ENCODE assay signal across 10 cellular contexts in the genomic region with DNA sequence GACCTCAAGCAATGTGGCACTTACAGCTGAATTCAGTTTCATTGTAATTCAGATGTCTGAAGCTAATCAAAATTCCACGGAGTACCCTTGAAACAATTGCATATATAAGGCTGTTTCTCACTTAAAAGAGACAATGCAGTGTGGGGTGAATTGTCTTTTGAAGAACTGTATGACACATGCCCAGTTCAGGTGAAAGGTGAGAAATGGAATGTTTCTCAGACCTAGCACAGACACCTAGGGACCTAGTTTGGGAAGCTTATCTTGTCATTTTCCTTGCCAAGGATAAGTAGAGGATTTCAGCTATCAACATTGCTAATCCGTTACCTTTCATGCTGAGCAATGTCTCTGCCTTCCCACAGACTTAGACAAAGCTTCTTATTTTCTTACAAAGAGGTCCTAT. TPM values are rescaled to one million over a fixed set of nuclear protein-coding genes. Genes with fewer than 3 reads are reported as not detected.
DNase-seq lines count a peak whose midpoint lies in the region; ATAC-seq and TF ChIP-seq lines count a peak whose summit lies in the region.
"Had no signal": no experiment of that assay in that cellular context is flagged by ENCODE, and none has a peak within 500 bp of the region (broad histone marks: within the 10 kb centered on the region; RNA-seq: fewer than 3 reads in every experiment).

No MANE protein-coding gene starts in this region.

- peaks cover 71 to 96% (median 82%) of the 10 kb centered on the region in 4 donors for H3K4me1 Mint-ChIP-seq in CD4-positive, alpha-beta memory T cell
- H3K4me1 Mint-ChIP-seq in central memory CD8-positive, alpha-beta T cell: peaks cover 68% of the 10 kb centered on the region
- peaks cover 61 to 87% of the 10 kb centered on the region in 2 donors for H3K4me1 Mint-ChIP-seq in natural killer cell

- peak overlapping the region; percentile 33 for H3K27ac ChIP-seq in CD4-positive, alpha-beta memory T cell (ENCODE audit: low read depth, low read length)
- H3K27ac ChIP-seq in HUES48 (ENCODE audit: low read depth, low read length): peak overlapping the region; percentile 86

- no peaks in the 10 kb centered on the region for H3K9me3 ChIP-seq in CD4-positive, alpha-beta memory T cell (ENCODE audit: control insufficient read depth in 1 of 2, low read length in 2 of 2)
- H3K9me3 ChIP-seq in HUES48 (ENCODE audit: control insufficient read depth, insufficient read depth, low read length): no peaks in the 10 kb centered on the region

- H3K36me3 Mint-ChIP-seq in CD4-positive, alpha-beta memory T cell: peaks cover 20 to 68% of the 10 kb centered on the region in 2 donors
- H3K36me3 Mint-ChIP-seq in central memory CD8-positive, alpha-beta T cell (ENCODE audit: insufficient read depth): peaks cover 56% of the 10 kb centered on the region
- peaks cover 3% of the 10 kb centered on the region for H3K36me3 Mint-ChIP-seq in natural killer cell

- no peaks in the 10 kb centered on the region for H3K9me3 Mint-ChIP-seq in CD4-positive, alpha-beta memory T cell
- no peaks in the 10 kb centered on the region for H3K9me3 Mint-ChIP-seq in central memory CD8-positive, alpha-beta T cell
- no peaks in the 10 kb centered on the region for H3K9me3 Mint-ChIP-seq in natural killer cell
- H3K9me3 Mint-ChIP-seq: IgD-negative memory B cell; T-helper 2 cell treated with Interferon-gamma antibody and Interleukin-4, amounts not matched to agents 5 μg/mL and 100 μg/mL, for 36 hours had no signal

- peak overlapping the region in 3 of 8 donors; percentile 9 to 61 (median 14) for H3K4me3 Mint-ChIP-seq in CD4-positive, alpha-beta memory T cell
- no peak overlapping the region for H3K4me3 Mint-ChIP-seq in central memory CD8-positive, alpha-beta T cell
- no peak overlapping the region for H3K4me3 Mint-ChIP-seq in natural killer cell
- H3K4me3 Mint-ChIP-seq: T-helper 2 cell treated with Interferon-gamma antibody and Interleukin-4, amounts not matched to agents 5 μg/mL and 100 μg/mL, for 36 hours had no signal

- no peak for TF ChIP-seq CTCF in natural killer cell (IDR thresholded peaks at IDR 0.05)

- H3K9ac ChIP-seq in HUES48 (ENCODE audit: low read depth, low read length): no peak overlapping the region

- H3K4me1 ChIP-seq in CD4-positive, alpha-beta memory T cell (ENCODE audit: insufficient read depth, low read length): peaks cover 100% of the 10 kb centered on the region
- peaks cover 91% of the 10 kb centered on the region for H3K4me1 ChIP-seq in HUES48 (ENCODE audit: control insufficient read depth, insufficient read depth, low read length)

- H3K27ac Mint-ChIP-seq in CD4-positive, alpha-beta memory T cell: peak overlapping the region in 5 of 7 donors; percentile 7 to 90 (median 60)
- peak overlapping the region; percentile 61 for H3K27ac Mint-ChIP-seq in central memory CD8-positive, alpha-beta T cell (ENCODE audit: low read depth)
- peak overlapping the region; percentile 81 to 91 for H3K27ac Mint-ChIP-seq in natural killer cell
- H3K27ac Mint-ChIP-seq: T-helper 2 cell treated with Interferon-gamma antibody and Interleukin-4, amounts not matched to agents 5 μg/mL and 100 μg/mL, for 36 hours had no signal

- no peak for DNase-seq in CD4-positive, alpha-beta memory T cell
- DNase-seq in central memory CD8-positive, alpha-beta T cell (ENCODE audit: low spot score in 2 of 2): no peak
- DNase-seq in natural killer cell (no peak), middle frontal gyrus (ENCODE audit: extremely low spot score, low spot score) (no peak), cortex of kidney (lab: John Stamatoyannopoulos, UW) (no peak), EL (no peak)

- POLR2A ChIA-PET in CD4-positive, alpha-beta memory T cell (lab: Charles Lee; ENCODE audit: partially characterized antibody): interaction anchor here (0.6 to 2.0 kb wide), 10 partner anchors 11 to 1013 kb away, joined by 3 to 11 read pairs (median 4); a partner anchor contains a TSS

- H3K4me3 ChIP-seq in CD4-positive, alpha-beta memory T cell (ENCODE audit: low read length in 2 of 2): no peak overlapping the region
- H3K4me3 ChIP-seq in HUES48 (ENCODE audit: low read depth, low read length): peak overlapping the region; percentile 4

- peaks cover 15% of the 10 kb centered on the region for H3K36me3 ChIP-seq in CD4-positive, alpha-beta memory T cell (ENCODE audit: insufficient read depth, low read length)
- 0 out of 2 replicates have a peak, but pooled peaks cover 3% of the 10 kb centered on the region for H3K36me3 ChIP-seq in HUES48 (ENCODE audit: control insufficient read depth, insufficient read depth, low read length)

- ATAC-seq in central memory CD8-positive, alpha-beta T cell (replicated peaks; ENCODE audit: extremely low read depth, poor library complexity, severe bottlenecking): no peak
- ATAC-seq in natural killer cell: no peak
- no peak for ATAC-seq in HG02870 (IDR thresholded peaks at IDR 0.05; ENCODE audit: unreplicated experiment)

- no peaks in the 10 kb centered on the region for H3K27me3 Mint-ChIP-seq in CD4-positive, alpha-beta memory T cell
- no peaks in the 10 kb centered on the region for H3K27me3 Mint-ChIP-seq in central memory CD8-positive, alpha-beta T cell
- no peaks in the 10 kb centered on the region for H3K27me3 Mint-ChIP-seq in natural killer cell (ENCODE audit: low read depth in 2 of 2)
- H3K27me3 Mint-ChIP-seq: IgD-negative memory B cell had no signal

- no peaks in the 10 kb centered on the region for H3K27me3 ChIP-seq in CD4-positive, alpha-beta memory T cell (ENCODE audit: insufficient read depth, low read length)
- H3K27me3 ChIP-seq in HUES48 (ENCODE audit: control insufficient read depth, insufficient read depth, low read length): no peaks in the 10 kb centered on the region

- CTCF ChIA-PET in CD4-positive, alpha-beta memory T cell (lab: Charles Lee; ENCODE audit: partially characterized antibody): interaction anchor here (0.6 to 2.7 kb wide), 7 partner anchors 13 to 138 kb away, joined by 3 to 19 read pairs (median 3); a partner anchor contains a TSS

- intact Hi-C loops in CD4-positive, alpha-beta memory T cell (cut with micrococcal nuclease): loop anchor here (10.0 kb wide), 1 partner anchor 140 kb away; no protein-coding TSS in a partner anchor
- intact Hi-C loops in natural killer cell (cut with micrococcal nuclease): loop anchor here (2.0 kb wide), 1 partner anchor 46 kb away; no protein-coding TSS in a partner anchor

RNA-seq across cellular contexts. Expression of a gene that starts 36.3 kb away (rescaled TPM):
- total RNA-seq in CD4-positive, alpha-beta memory T cell: 100 to 1,000 TPM; 420 to 430 TPM
- polyA plus RNA-seq in CD4-positive, alpha-beta memory T cell: 100 to 1,000 TPM; 289 to 302 TPM
- total RNA-seq in natural killer cell: 100 to 1,000 TPM; 600 to 704 (median 607) TPM
